Comparison of ENCODE assay signal across 8 cellular contexts in the genomic region with DNA sequence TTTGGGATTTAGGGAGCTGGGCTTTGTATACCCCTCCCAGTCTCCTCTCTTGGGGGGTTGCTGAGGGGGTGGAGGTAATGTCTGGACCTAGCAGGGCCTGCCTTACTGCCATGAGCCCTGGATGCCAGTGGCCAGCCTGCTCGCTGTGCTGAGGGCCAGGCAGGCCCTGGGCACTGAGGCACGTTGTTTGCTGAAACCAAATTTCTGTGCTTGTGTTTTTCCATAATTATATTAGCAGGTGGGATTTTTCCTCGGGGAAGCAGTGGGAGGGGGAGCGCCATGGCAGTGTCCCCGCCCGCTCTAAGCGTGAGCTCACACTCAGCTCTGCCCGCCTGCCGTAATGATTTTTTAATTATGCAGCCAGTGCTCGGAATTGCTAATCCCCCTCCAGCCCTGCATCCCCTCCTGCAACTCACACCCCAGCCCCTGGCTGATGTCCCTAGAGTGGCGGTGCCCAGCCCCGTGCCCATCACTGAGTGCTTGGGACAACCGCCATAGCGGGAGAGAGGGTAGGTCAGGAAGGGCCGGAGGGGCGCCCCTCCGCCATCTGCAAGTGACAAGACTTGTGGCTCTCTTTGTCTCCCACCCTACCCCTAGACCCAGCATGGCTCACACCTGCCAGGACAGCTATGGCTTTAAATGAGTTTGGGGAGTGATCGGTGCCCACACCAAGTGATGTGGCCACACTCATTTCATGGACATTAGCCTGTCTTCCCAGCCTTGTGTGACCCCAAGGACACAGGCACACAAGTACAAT. TPM values are rescaled to one million over a fixed set of nuclear protein-coding genes. Genes with fewer than 3 reads are reported as not detected.
DNase-seq lines count a peak whose midpoint lies in the region; ATAC-seq and TF ChIP-seq lines count a peak whose summit lies in the region.

No MANE protein-coding gene starts in this region.

- H4K20me1 ChIP-seq in OCI-LY3 (ENCODE audit: insufficient read depth, low read length), result peaks cover 39% of the 10 kb centered on the region

- H2AFZ ChIP-seq in OCI-LY3 (ENCODE audit: low read depth, low read length), result no peak overlapping the region

- no peak for TF ChIP-seq CTCF in GM12865 (IDR thresholded peaks at IDR 0.05; ENCODE audit: insufficient read depth, low read depth, low read length, missing control alignments)
- no peak for TF ChIP-seq CTCF in OCI-LY3 (IDR thresholded peaks at IDR 0.05; ENCODE audit: low read depth, low read length)
- TF ChIP-seq CTCF in epithelial cell of proximal tubule (conservative IDR thresholded peaks at IDR 0.05; ENCODE audit: low read depth, low read length), result no peak

- H3K4me3 ChIP-seq in GM12865 (ENCODE audit: low read depth, low read length) (peak overlapping the region; percentile 78), OCI-LY3 (ENCODE audit: low read length) (peak overlapping the region; percentile 75), epithelial cell of proximal tubule (ENCODE audit: low read depth, low read length) (peak overlapping the region; percentile 44), rectal smooth muscle tissue (ENCODE audit: low read length) (peak overlapping the region; percentile 67)

- H3K79me2 ChIP-seq in OCI-LY3 (ENCODE audit: low read length), result peaks cover 100% of the 10 kb centered on the region

- H3K9me3 ChIP-seq in OCI-LY3 (ENCODE audit: insufficient read depth, low read length), result peaks cover 5% of the 10 kb centered on the region; the same call in 1 of the 2 replicates

- H3K27me3 ChIP-seq in OCI-LY3 (ENCODE audit: low read depth, low read length) (no peaks in the 10 kb centered on the region), rectal smooth muscle tissue (ENCODE audit: control insufficient read depth, insufficient read depth, low read length) (no peaks in the 10 kb centered on the region)

- peak overlapping the region; percentile 78 for H3K9ac ChIP-seq in OCI-LY3 (ENCODE audit: low read length)
- H3K9ac ChIP-seq in rectal smooth muscle tissue (ENCODE audit: low read length), result peak overlapping the region; percentile 38

- ATAC-seq in GM18498 (IDR thresholded peaks at IDR 0.05; ENCODE audit: unreplicated experiment) (no peak), GM19397 (IDR thresholded peaks at IDR 0.05; ENCODE audit: unreplicated experiment) (no peak), HG03520 (IDR thresholded peaks at IDR 0.05; ENCODE audit: unreplicated experiment) (no peak)

- peak overlapping the region; percentile 95 for H3K4me2 ChIP-seq in OCI-LY3 (ENCODE audit: low read length)

- peak; percentile 49 for DNase-seq in GM12865 (ENCODE audit: low read depth)
- DNase-seq in epithelial cell of proximal tubule (ENCODE audit: low read depth), result no peak
- DNase-seq in HuH-7 (ENCODE audit: low spot score), result no peak

- H3K36me3 ChIP-seq in OCI-LY3 (replicated peaks; ENCODE audit: low read depth, low read length) (peaks cover 3% of the 10 kb centered on the region), rectal smooth muscle tissue (ENCODE audit: control insufficient read depth, insufficient read depth, low read length) (no peaks in the 10 kb centered on the region)

- peaks cover 87% of the 10 kb centered on the region for H3K4me1 ChIP-seq in OCI-LY3 (ENCODE audit: low read length)
- H3K4me1 ChIP-seq in rectal smooth muscle tissue (ENCODE audit: control insufficient read depth, insufficient read depth, low read length), result peaks cover 18% of the 10 kb centered on the region

- H3K27ac ChIP-seq in OCI-LY3 (ENCODE audit: low read length) (peak overlapping the region; percentile 91), rectal smooth muscle tissue (ENCODE audit: low read depth, low read length) (peak overlapping the region; percentile 95)

RNA-seq across cellular contexts. Expression of gene CXXC5, which starts 21.0 kb away (rescaled TPM):
- 45.0 and 56.4 TPM in 2 replicates for total RNA-seq in epithelial cell of proximal tubule
